Comparison of ENCODE assay signal across 17 cellular contexts in the genomic region with DNA sequence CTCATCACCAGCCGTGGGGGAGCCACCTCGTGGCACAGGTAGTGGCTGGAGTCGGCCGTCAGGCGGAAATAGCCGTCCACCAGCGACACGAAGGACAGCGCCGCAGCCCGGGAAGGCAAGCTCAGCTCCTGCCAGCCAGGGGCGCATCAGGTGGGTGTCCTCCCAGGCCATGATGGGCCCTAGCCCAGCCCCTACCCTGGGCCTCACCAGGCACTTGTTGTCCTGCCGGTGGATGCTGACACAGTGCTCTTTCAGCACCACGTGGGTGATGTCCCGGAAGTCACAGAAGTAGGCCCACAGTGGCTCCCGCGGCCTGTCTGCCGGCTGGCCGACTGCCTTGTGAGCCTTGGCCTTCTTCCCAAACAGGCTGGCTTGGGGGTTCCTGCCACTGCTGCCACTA. TPM values are rescaled to one million over a fixed set of nuclear protein-coding genes. Genes with fewer than 3 reads are reported as not detected.
A peak's percentile ranks its signal among the peaks of the same experiment; 100 is the strongest.
DNase-seq lines count a peak whose midpoint lies in the region; ATAC-seq and TF ChIP-seq lines count a peak whose summit lies in the region.
"Had no signal": no experiment of that assay in that cellular context is flagged by ENCODE, and none has a peak within 500 bp of the region (broad histone marks: within the 10 kb centered on the region; RNA-seq: fewer than 3 reads in every experiment).

No MANE protein-coding gene starts in this region.

- peaks cover 6% of the 10 kb centered on the region for H3K36me3 Mint-ChIP-seq in natural killer cell treated with Interleukin-12 subunit alpha and Interleukin-12 subunit beta and Interleukin-15 and Interleukin-18, amount 100 ng/mL, for 72 hours
- H3K36me3 Mint-ChIP-seq in natural killer cell = peaks cover 6% of the 10 kb centered on the region
- H3K36me3 Mint-ChIP-seq in osteocyte (ENCODE audit: unreplicated experiment) = peaks cover 28% of the 10 kb centered on the region

- ATAC-seq in natural killer cell treated with Interleukin-12 subunit alpha and Interleukin-12 subunit beta and Interleukin-15 and Interleukin-18, amount 100 ng/mL, for 72 hours = no peak
- ATAC-seq in natural killer cell = no peak
- ATAC-seq in GM19467 (IDR thresholded peaks at IDR 0.05; ENCODE audit: unreplicated experiment) = no peak
- ATAC-seq: A549 had no signal

- intact Hi-C loops in natural killer cell (cut with micrococcal nuclease) = no loop called here

- H3K27me3 Mint-ChIP-seq in natural killer cell treated with Interleukin-12 subunit alpha and Interleukin-12 subunit beta and Interleukin-15 and Interleukin-18, amount 100 ng/mL, for 72 hours = no peaks in the 10 kb centered on the region
- no peaks in the 10 kb centered on the region for H3K27me3 Mint-ChIP-seq in natural killer cell (ENCODE audit: low read depth in 2 of 2)
- no peaks in the 10 kb centered on the region for H3K27me3 Mint-ChIP-seq in osteocyte (ENCODE audit: unreplicated experiment)

- TF ChIP-seq CTCF in natural killer cell (IDR thresholded peaks at IDR 0.05) (no peak), osteocyte (IDR thresholded peaks at IDR 0.05) (no peak)

- H3K9me3 Mint-ChIP-seq in natural killer cell treated with Interleukin-12 subunit alpha and Interleukin-12 subunit beta and Interleukin-15 and Interleukin-18, amount 100 ng/mL, for 72 hours = no peaks in the 10 kb centered on the region
- H3K9me3 Mint-ChIP-seq in natural killer cell = no peaks in the 10 kb centered on the region
- H3K9me3 Mint-ChIP-seq in osteocyte (ENCODE audit: unreplicated experiment) = no peaks in the 10 kb centered on the region

- DNase-seq in natural killer cell treated with Interleukin-12 subunit alpha and Interleukin-12 subunit beta and Interleukin-15 and Interleukin-18, amount 100 ng/mL, for 72 hours (ENCODE audit: low spot score) = peak; percentile 46
- DNase-seq in natural killer cell (no peak), cerebellum (ENCODE audit: low spot score) (peak; percentile 39), midbrain (lab: John Stamatoyannopoulos, UW) (peak; percentile 55), osteocyte (ENCODE audit: extremely low spot score, unreplicated experiment) (no peak), kidney tubule cell (ENCODE audit: low spot score) (no peak)
- no peak for DNase-seq in activated effector memory CD4-positive, alpha-beta T cell treated with Interleukin-2 at 50 U/mL for 16 hours
- DNase-seq: KG1, NCI-H1417 treated with DMSO at 0.1 percent for 48 hours, NCI-H187 treated with DMSO at 0.1 percent for 48 hours, NCI-H226, NCI-H524, NCI-H82, OCI-M1, RPMI8226 had no signal

- peaks cover 6 to 16% of the 10 kb centered on the region in 2 donors for H3K4me1 Mint-ChIP-seq in natural killer cell treated with Interleukin-12 subunit alpha and Interleukin-12 subunit beta and Interleukin-15 and Interleukin-18, amount 100 ng/mL, for 72 hours (ENCODE audit: low read depth in 2 of 2)
- H3K4me1 Mint-ChIP-seq in natural killer cell (peaks cover 0 to 7% of the 10 kb centered on the region in 2 donors), osteocyte (ENCODE audit: unreplicated experiment) (no peaks in the 10 kb centered on the region)

- no peak overlapping the region for H3K4me3 Mint-ChIP-seq in natural killer cell treated with Interleukin-12 subunit alpha and Interleukin-12 subunit beta and Interleukin-15 and Interleukin-18, amount 100 ng/mL, for 72 hours
- H3K4me3 Mint-ChIP-seq in natural killer cell (no peak overlapping the region), osteocyte (ENCODE audit: unreplicated experiment) (no peak overlapping the region)

- H3K27ac Mint-ChIP-seq in natural killer cell treated with Interleukin-12 subunit alpha and Interleukin-12 subunit beta and Interleukin-15 and Interleukin-18, amount 100 ng/mL, for 72 hours = no peak overlapping the region
- no peak overlapping the region for H3K27ac Mint-ChIP-seq in natural killer cell
- H3K27ac Mint-ChIP-seq in osteocyte (ENCODE audit: unreplicated experiment) = no peak overlapping the region

RNA-seq across cellular contexts. Expression of a gene that starts 15.7 kb away (rescaled TPM):
- total RNA-seq in natural killer cell treated with Interleukin-12 subunit alpha and Interleukin-12 subunit beta and Interleukin-15 and Interleukin-18, amount 100 ng/mL, for 72 hours = 100 to 1,000 TPM; 310 to 453 TPM
- total RNA-seq in natural killer cell = 100 to 1,000 TPM; 401 to 469 (median 454) TPM
- 42.8 TPM for total RNA-seq in cerebellum
- total RNA-seq in osteocyte = 117 and 136 TPM in 2 replicates

RNA-seq across cellular contexts. Expression of a gene that starts 25.2 kb away (rescaled TPM):
- total RNA-seq in natural killer cell treated with Interleukin-12 subunit alpha and Interleukin-12 subunit beta and Interleukin-15 and Interleukin-18, amount 100 ng/mL, for 72 hours = 100 to 1,000 TPM in 1 of 2 donors, 10 to 100 TPM in 1; 91.9 to 154 TPM
- 100 to 1,000 TPM; 189 to 224 (median 199) TPM for total RNA-seq in natural killer cell
- total RNA-seq in cerebellum = 1.1 TPM
- 7.2 and 9.8 TPM in 2 replicates for total RNA-seq in osteocyte

RNA-seq across cellular contexts. Expression of a gene that starts 31.3 kb away (rescaled TPM):
- 100 to 1,000 TPM in 1 of 2 donors, 10 to 100 TPM in 1; 81.1 to 131 TPM for total RNA-seq in natural killer cell treated with Interleukin-12 subunit alpha and Interleukin-12 subunit beta and Interleukin-15 and Interleukin-18, amount 100 ng/mL, for 72 hours
- 10 to 100 TPM; 42.5 to 64.3 (median 55.9) TPM for total RNA-seq in natural killer cell
- total RNA-seq in cerebellum = 6.4 TPM
- total RNA-seq in osteocyte = 36.8 and 45.8 TPM in 2 replicates

RNA-seq across cellular contexts. Expression of a gene that starts 38.7 kb away (rescaled TPM):
- total RNA-seq in natural killer cell treated with Interleukin-12 subunit alpha and Interleukin-12 subunit beta and Interleukin-15 and Interleukin-18, amount 100 ng/mL, for 72 hours = 100 to 1,000 TPM; 228 to 368 TPM
- 100 to 1,000 TPM; 211 to 242 (median 223) TPM for total RNA-seq in natural killer cell
- 41.6 TPM for total RNA-seq in cerebellum
- total RNA-seq in osteocyte = 143 and 148 TPM in 2 replicates

RNA-seq across cellular contexts. Expression of a gene that starts 48.8 kb away (rescaled TPM):
- total RNA-seq in natural killer cell treated with Interleukin-12 subunit alpha and Interleukin-12 subunit beta and Interleukin-15 and Interleukin-18, amount 100 ng/mL, for 72 hours = 10 to 100 TPM; 11.4 to 26.4 TPM
- total RNA-seq in natural killer cell (1 to 10 TPM; 1.7 to 4.1 (median 4.0) TPM), cerebellum (13.2 TPM), osteocyte (21.5 and 27.4 TPM in 2 replicates)

Comparison
In these comparisons a context has a peak if more than half of its experiments do, and no peak if none do; other contexts are left out.
1. DNase-seq: peak in natural killer cell treated with Interleukin-12 subunit alpha and Interleukin-12 subunit beta and Interleukin-15 and Interleukin-18, amount 100 ng/mL, for 72 hours (single experiment), cerebellum (single experiment) and midbrain (single experiment); none in natural killer cell (single experiment), osteocyte (single experiment), activated effector memory CD4-positive, alpha-beta T cell treated with Interleukin-2 at 50 U/mL for 16 hours (single experiment) and kidney tubule cell (single experiment).